Comparison of ENCODE assay signal across 16 cellular contexts in the genomic region with DNA sequence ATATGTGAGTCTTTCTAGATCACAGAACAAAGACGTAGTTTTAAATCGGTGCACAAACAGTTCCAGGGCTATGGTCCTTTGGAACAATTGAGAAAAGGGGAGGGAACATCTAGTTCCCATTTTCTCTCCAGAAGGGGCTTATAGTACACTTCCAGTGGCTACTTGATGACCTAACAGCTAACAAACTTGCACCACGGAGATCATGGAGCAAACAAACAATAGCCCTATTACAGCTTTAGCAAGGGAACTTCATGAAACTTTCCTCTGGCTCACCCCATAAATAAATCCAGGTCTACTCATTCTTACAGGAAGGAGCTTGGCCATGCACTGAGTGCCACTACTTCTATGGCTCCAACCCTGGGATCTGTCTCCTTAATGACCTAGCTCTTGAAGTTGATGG. TPM values are rescaled to one million over a fixed set of nuclear protein-coding genes. Genes with fewer than 3 reads are reported as not detected.
DNase-seq lines count a peak whose midpoint lies in the region; ATAC-seq and TF ChIP-seq lines count a peak whose summit lies in the region.
"Had no signal": no experiment of that assay in that cellular context is flagged by ENCODE, and none has a peak within 500 bp of the region (broad histone marks: within the 10 kb centered on the region; RNA-seq: fewer than 3 reads in every experiment).

No MANE protein-coding gene starts in this region.

- no peaks in the 10 kb centered on the region for H3K27me3 Mint-ChIP-seq in dendritic cell treated with granulocyte-macrophage colony-stimulating factor and Interleukin-4, amounts not matched to agents 40 ng/mL and 50 ng/mL, for 4 days

- H3K4me3 ChIP-seq in right atrium auricular region, result no peak overlapping the region
- H3K4me3 ChIP-seq in lower lobe of right lung, result no peak overlapping the region
- H3K4me3 ChIP-seq in upper lobe of right lung, result no peak overlapping the region
- H3K4me3 ChIP-seq: A549, HAP-1 had no signal

- H3K9me3 Mint-ChIP-seq in dendritic cell treated with granulocyte-macrophage colony-stimulating factor and Interleukin-4, amounts not matched to agents 40 ng/mL and 50 ng/mL, for 4 days, result peaks cover 10% of the 10 kb centered on the region

- peaks cover 52% of the 10 kb centered on the region for H3K4me1 Mint-ChIP-seq in dendritic cell treated with granulocyte-macrophage colony-stimulating factor and Interleukin-4, amounts not matched to agents 40 ng/mL and 50 ng/mL, for 4 days (ENCODE audit: low read depth)

- H3K4me1 ChIP-seq in right atrium auricular region, result no peaks in the 10 kb centered on the region
- H3K4me1 ChIP-seq in lower lobe of right lung, result peaks cover 7% of the 10 kb centered on the region
- H3K4me1 ChIP-seq in upper lobe of right lung, result no peaks in the 10 kb centered on the region
- H3K4me1 ChIP-seq: A549, BE2C, HAP-1 had no signal

- H3K9me3 ChIP-seq in right atrium auricular region (peaks cover 0 to 16% of the 10 kb centered on the region in 2 donors), lower lobe of right lung (no peaks in the 10 kb centered on the region), upper lobe of right lung (no peaks in the 10 kb centered on the region)
- H3K9me3 ChIP-seq: HAP-1 had no signal

- no peaks in the 10 kb centered on the region for H3K36me3 ChIP-seq in right atrium auricular region
- H3K36me3 ChIP-seq in lower lobe of right lung, result no peaks in the 10 kb centered on the region
- no peaks in the 10 kb centered on the region for H3K36me3 ChIP-seq in upper lobe of right lung
- H3K36me3 ChIP-seq: BE2C, HAP-1 had no signal

- intact Hi-C loops in left cardiac atrium (cut with DNase I) (no loop called here), lower lobe of right lung (cut with DNase I) (no loop called here), upper lobe of right lung (cut with DNase I) (no loop called here)
- intact Hi-C loops in dendritic cell treated with granulocyte-macrophage colony-stimulating factor and Interleukin-4, amounts not matched to agents 40 ng/mL and 50 ng/mL, for 4 days (cut with micrococcal nuclease), result no loop called here

- DNase-seq in right atrium auricular region (ENCODE audit: low spot score), result peak; percentile 40
- DNase-seq in left cardiac atrium, result no peak
- DNase-seq in lower lobe of right lung, result no peak
- DNase-seq in upper lobe of right lung, result no peak
- no peak for DNase-seq in activated T-cell treated with anti-CD3 and anti-CD28 coated beads for 4 hours
- no peak for DNase-seq in Kasumi-1 (lab: John Stamatoyannopoulos, UW)
- DNase-seq: BE2C; CD4-positive, alpha-beta memory T cell; DMS79 had no signal

- ATAC-seq in left cardiac atrium, result no peak
- ATAC-seq in lower lobe of right lung, result peak; percentile 67 to 78
- ATAC-seq in upper lobe of right lung, result peak; percentile 65
- ATAC-seq: A549 had no signal

- H3K4me3 Mint-ChIP-seq in dendritic cell treated with granulocyte-macrophage colony-stimulating factor and Interleukin-4, amounts not matched to agents 40 ng/mL and 50 ng/mL, for 4 days, result no peak overlapping the region
- H3K4me3 Mint-ChIP-seq: CD4-positive, alpha-beta memory T cell had no signal

- H3K27ac Mint-ChIP-seq in dendritic cell treated with granulocyte-macrophage colony-stimulating factor and Interleukin-4, amounts not matched to agents 40 ng/mL and 50 ng/mL, for 4 days, result peak overlapping the region; percentile 77
- H3K27ac Mint-ChIP-seq: CD4-positive, alpha-beta memory T cell had no signal

- no peaks in the 10 kb centered on the region for H3K36me3 Mint-ChIP-seq in dendritic cell treated with granulocyte-macrophage colony-stimulating factor and Interleukin-4, amounts not matched to agents 40 ng/mL and 50 ng/mL, for 4 days (ENCODE audit: low read depth)

- H3K27ac ChIP-seq in right atrium auricular region (no peak overlapping the region), lower lobe of right lung (no peak overlapping the region), upper lobe of right lung (no peak overlapping the region)
- H3K27ac ChIP-seq: A549, C4-2B had no signal

- H3K27me3 ChIP-seq in right atrium auricular region (no peaks in the 10 kb centered on the region), lower lobe of right lung (ENCODE audit: low read depth) (no peaks in the 10 kb centered on the region), upper lobe of right lung (no peaks in the 10 kb centered on the region)

- TF ChIP-seq CTCF in right atrium auricular region (IDR thresholded peaks at IDR 0.05) (no peak), lower lobe of right lung (IDR thresholded peaks at IDR 0.05) (no peak), upper lobe of right lung (IDR thresholded peaks at IDR 0.05) (no peak)

RNA-seq across cellular contexts. Expression of gene FOLR2, which starts 8.3 kb away (rescaled TPM):
- total RNA-seq in right atrium auricular region (10 to 100 TPM; 10.8 to 32.5 TPM), left cardiac atrium (10 to 100 TPM; 24.0 to 57.0 TPM), lower lobe of right lung (28.1 TPM), upper lobe of right lung (22.8 TPM)
- total RNA-seq: CD4-positive, alpha-beta memory T cell; G401; H1; HT-29 had no signal

RNA-seq across cellular contexts. Expression of gene INPPL1, which starts 16.3 kb away (rescaled TPM):
- 10 to 100 TPM; 68.8 to 84.5 TPM for total RNA-seq in right atrium auricular region
- 10 to 100 TPM; 89.5 to 96.4 TPM for total RNA-seq in left cardiac atrium
- 147 TPM for total RNA-seq in lower lobe of right lung
- 146 TPM for total RNA-seq in upper lobe of right lung

RNA-seq across cellular contexts. Expression of gene FOLR1, which starts 16.3 kb away (rescaled TPM):
- total RNA-seq in right atrium auricular region (not detected), left cardiac atrium (not detected), lower lobe of right lung (134 TPM), upper lobe of right lung (163 TPM)
- total RNA-seq: CD4-positive, alpha-beta memory T cell; H1 had no signal

RNA-seq across cellular contexts. Expression of gene PHOX2A, which starts 35.7 kb away (rescaled TPM):
- not detected for total RNA-seq in right atrium auricular region
- not detected for total RNA-seq in left cardiac atrium
- not detected for total RNA-seq in lower lobe of right lung
- total RNA-seq in upper lobe of right lung, result not detected
- total RNA-seq: CD4-positive, alpha-beta memory T cell; G401; H1; HT-29 had no signal

Comparison
In these comparisons a context has a peak if more than half of its experiments do, and no peak if none do; other contexts are left out.
1. ATAC-seq: peak in lower lobe of right lung (2 of 2) and upper lobe of right lung (single experiment); none in left cardiac atrium (0 of 2).
2. RNA of gene FOLR1, which starts 16.3 kb away (total RNA-seq): 163 TPM in upper lobe of right lung (single experiment) and 134 TPM in lower lobe of right lung (single experiment); not detected in left cardiac atrium and not detected in right atrium auricular region; every median in the first group is over 100 times any median in the second.